In the genomic region with DNA sequence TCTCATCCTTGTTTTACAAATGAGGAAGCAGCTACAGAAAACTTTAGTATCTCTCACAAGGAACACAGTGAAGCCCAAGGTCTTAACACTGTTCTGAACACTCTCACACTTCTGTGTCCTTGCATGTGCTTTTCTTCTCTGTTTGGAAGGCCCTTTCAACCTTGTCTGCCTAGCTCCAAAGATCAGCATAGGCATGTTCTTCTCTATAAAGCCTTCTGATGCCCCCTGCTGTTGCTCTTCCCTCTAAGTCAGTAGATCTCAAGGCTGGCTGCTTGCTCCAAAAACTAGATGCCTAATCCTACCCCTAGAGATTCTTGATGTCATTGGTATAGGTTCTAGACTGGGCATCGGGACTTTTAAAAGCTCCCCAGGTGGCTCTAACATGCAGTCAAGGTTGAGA, we compare ENCODE assay signal across 8 cellular contexts. TPM values are rescaled to one million over a fixed set of nuclear protein-coding genes. Genes with fewer than 3 reads are reported as not detected.
DNase-seq lines count a peak whose midpoint lies in the region; ATAC-seq and TF ChIP-seq lines count a peak whose summit lies in the region.

No MANE protein-coding gene starts in this region.

- TF ChIP-seq CTCF in lung (IDR thresholded peaks at IDR 0.05; ENCODE audit: control extremely low read depth, extremely low read depth) (peak; percentile 54), testis (IDR thresholded peaks at IDR 0.05) (peak; percentile 17 to 63 (median 43))

- H3K27ac Mint-ChIP-seq in activated T-cell treated with anti-CD3 and anti-CD28 coated beads, Interleukin-2, amount 50 U/mL, for 24 hours = no peak overlapping the region

- peaks cover 15% of the 10 kb centered on the region for H3K4me1 Mint-ChIP-seq in activated T-cell treated with anti-CD3 and anti-CD28 coated beads, Interleukin-2, amount 50 U/mL, for 24 hours (ENCODE audit: low read depth)

- ATAC-seq in lung (ENCODE audit: insufficient read depth, low FRiP score) = peak; percentile 68

- no peak overlapping the region for H3K4me3 Mint-ChIP-seq in activated T-cell treated with anti-CD3 and anti-CD28 coated beads, Interleukin-2, amount 50 U/mL, for 24 hours

- no peaks in the 10 kb centered on the region for H3K9me3 ChIP-seq in HAP-1
- H3K9me3 ChIP-seq in lung (ENCODE audit: control insufficient read depth in 2 of 2, insufficient read depth in 1 of 2, low read length in 1 of 2) = no peaks in the 10 kb centered on the region
- no peaks in the 10 kb centered on the region for H3K9me3 ChIP-seq in testis

- in situ Hi-C loops in HAP-1 (cut with MboI; ENCODE audit: low sequenced_read_pairs) = loop anchor here (5.0 to 25.0 kb wide), 4 partner anchors 117 to 335 kb away; partner anchors contain the start of gene SAT1

- DNase-seq in activated T-cell treated with anti-CD3 and anti-CD28 coated beads for 1 hour (ENCODE audit: low read depth) (peak; percentile 13), HAP-1 (ENCODE audit: low spot score in 2 of 2) (peak; percentile 63 to 67), NAMALWA (ENCODE audit: low spot score) (peak; percentile 78), SKM-1 treated with dmso at 0.1 percent for 144 hours (lab: John Stamatoyannopoulos, UW; ENCODE audit: unreplicated experiment) (peak; percentile 72), dermis blood vessel endothelial cell (peak; percentile 89), lung (ENCODE audit: low spot score) (peak; percentile 45), testis (peak; percentile 80)
- DNase-seq in activated T-cell treated with anti-CD3 and anti-CD28 coated beads, Interleukin-2, amount 50 U/mL, for 24 hours = no peak

- H3K4me3 ChIP-seq in HAP-1 = no peak overlapping the region
- no peak overlapping the region for H3K4me3 ChIP-seq in lung
- H3K4me3 ChIP-seq in testis = no peak overlapping the region

- no peaks in the 10 kb centered on the region for H3K9me3 Mint-ChIP-seq in activated T-cell treated with anti-CD3 and anti-CD28 coated beads, Interleukin-2, amount 50 U/mL, for 24 hours

- 35 to 49% methylated on average over 1 of the region's 1 CpG for WGBS in lung, 2 donors
- WGBS in testis, 2 donors = 15 to 33% methylated on average over 1 of the region's 1 CpG

- no peaks in the 10 kb centered on the region for H3K36me3 Mint-ChIP-seq in activated T-cell treated with anti-CD3 and anti-CD28 coated beads, Interleukin-2, amount 50 U/mL, for 24 hours (ENCODE audit: low read depth)

- H3K27me3 ChIP-seq in HAP-1 (ENCODE audit: low read depth) (no peaks in the 10 kb centered on the region), lung (ENCODE audit: control insufficient read depth, insufficient read depth) (no peaks in the 10 kb centered on the region), testis (no peaks in the 10 kb centered on the region)

- peaks cover 9% of the 10 kb centered on the region for H3K27me3 Mint-ChIP-seq in activated T-cell treated with anti-CD3 and anti-CD28 coated beads, Interleukin-2, amount 50 U/mL, for 24 hours

- H3K36me3 ChIP-seq in HAP-1 (replicated peaks) (no peaks in the 10 kb centered on the region; the same call in 1 of the 2 replicates), lung (ENCODE audit: control insufficient read depth in 2 of 2, insufficient read depth in 2 of 2, low read length in 2 of 2) (no peaks in the 10 kb centered on the region), testis (ENCODE audit: low read depth, missing control alignments) (no peaks in the 10 kb centered on the region)

- no peak for TF ChIP-seq POLR2A in testis (IDR thresholded peaks at IDR 0.05)

- H3K27ac ChIP-seq in lung (ENCODE audit: low read depth in 1 of 2, low read length in 1 of 2) (peak overlapping the region; percentile 74 to 83), testis (peak overlapping the region in 1 of 2 donors; percentile 45)

- H3K4me1 ChIP-seq in HAP-1 = peaks cover 12% of the 10 kb centered on the region
- peaks cover 0 to 15% of the 10 kb centered on the region in 2 donors for H3K4me1 ChIP-seq in lung (ENCODE audit: control insufficient read depth in 2 of 2, insufficient read depth in 2 of 2, low read length in 2 of 2)
- peaks cover 16% of the 10 kb centered on the region for H3K4me1 ChIP-seq in testis

- intact Hi-C loops in testis (cut with DNase I; ENCODE audit: low total_unique reads) = loop anchor here (10.0 kb wide), 1 partner anchor 117 kb away; the partner anchor contains the start of gene SAT1

RNA-seq across cellular contexts. Expression of gene APOO, which starts 5.9 kb away (rescaled TPM):
- total RNA-seq in dermis blood vessel endothelial cell (5.6 and 10.9 TPM in 2 replicates), lung (10 to 100 TPM in 1 of 2 donors, 1 to 10 TPM in 1; 8.9 to 25.0 TPM), testis (10 to 100 TPM; 29.4 to 31.1 TPM)
- polyA plus RNA-seq in lung (10 to 100 TPM; 21.0 to 24.2 TPM), testis (ENCODE audit: insufficient read depth, low read depth, low replicate concordance) (33.8 TPM)

RNA-seq across cellular contexts. Expression of gene CXorf58, which starts 6.0 kb away (rescaled TPM):
- 0.05 TPM in 1 of 2 replicates, not detected in the other for total RNA-seq in dermis blood vessel endothelial cell
- under 1 TPM in 1 of 2 donors, not detected in 1; 0.15 TPM for total RNA-seq in lung
- polyA plus RNA-seq in lung = under 1 TPM; 0.12 to 0.15 TPM
- 1 to 10 TPM; 2.6 to 6.5 TPM for total RNA-seq in testis
- polyA plus RNA-seq in testis (ENCODE audit: insufficient read depth, low read depth, low replicate concordance) = 5.7 TPM
